Comparison of ENCODE assay signal across 2 cellular contexts in genomic region chr6:37145443-37145842, GRCh38.
TF ChIP-seq lines count a peak whose summit lies in the region.

No MANE protein-coding gene starts in this region.

TF ChIP-seq in IMR-90, 13 proteins besides CTCF, POLR2A, EP300 and RAD21:
- TF ChIP-seq CHD1 (IDR thresholded peaks at IDR 0.05; ENCODE audit: low read depth, low read length): no peak
- TF ChIP-seq USF2 (IDR thresholded peaks at IDR 0.05; ENCODE audit: low read depth, low read length): no peak
- TF ChIP-seq RFX5 (IDR thresholded peaks at IDR 0.05; ENCODE audit: low read depth, low read length): no peak
- no peak for TF ChIP-seq FOS (IDR thresholded peaks at IDR 0.05; ENCODE audit: low read depth, low read length)
- no peak for TF ChIP-seq ELK1 (IDR thresholded peaks at IDR 0.05; ENCODE audit: borderline replicate concordance, low read depth, low read length)
- TF ChIP-seq MAZ (IDR thresholded peaks at IDR 0.05; ENCODE audit: borderline replicate concordance, low read depth, low read length): no peak
- TF ChIP-seq MXI1 (IDR thresholded peaks at IDR 0.05; ENCODE audit: borderline replicate concordance, low read depth, low read length): no peak
- no peak for TF ChIP-seq CEBPB (IDR thresholded peaks at IDR 0.05; ENCODE audit: low read depth, low read length)
- TF ChIP-seq MAFK (IDR thresholded peaks at IDR 0.05; ENCODE audit: low read depth, low read length): no peak
- no peak for TF ChIP-seq NFE2L2 (IDR thresholded peaks at IDR 0.05; ENCODE audit: low read depth, low read length)
- no peak for TF ChIP-seq RCOR1 (IDR thresholded peaks at IDR 0.05; ENCODE audit: insufficient replicate concordance, low read length)
- TF ChIP-seq SMC3 (IDR thresholded peaks at IDR 0.05; ENCODE audit: low read depth, low read length): no peak
- no peak for TF ChIP-seq BHLHE40 (IDR thresholded peaks at IDR 0.05; ENCODE audit: low read depth, low read length)

TF ChIP-seq in H1, 55 proteins besides CTCF, POLR2A, EP300 and RAD21:
- TF ChIP-seq JUND (IDR thresholded peaks at IDR 0.05; ENCODE audit: low read length): no peak
- no peak for TF ChIP-seq ATF2 (IDR thresholded peaks at IDR 0.05; ENCODE audit: low read length)
- TF ChIP-seq KDM4A (IDR thresholded peaks at IDR 0.05; ENCODE audit: low read depth, low read length, severe bottlenecking): no peak
- TF ChIP-seq BACH1 (IDR thresholded peaks at IDR 0.05; ENCODE audit: low read length): no peak
- TF ChIP-seq CHD7 (IDR thresholded peaks at IDR 0.05; ENCODE audit: insufficient replicate concordance, low read length): no peak
- no peak for TF ChIP-seq SIN3A (conservative IDR thresholded peaks at IDR 0.05 in 1 of 2, IDR thresholded peaks at IDR 0.05 in 1 of 2; ENCODE audit: low read depth in 1 of 2, low read length in 2 of 2)
- no peak for TF ChIP-seq RXRA (IDR thresholded peaks at IDR 0.05; ENCODE audit: insufficient read depth, low read depth, low read length)
- no peak for TF ChIP-seq ATF3 (IDR thresholded peaks at IDR 0.05; ENCODE audit: insufficient read depth, low read depth, low read length)
- TF ChIP-seq ZNF274 (IDR thresholded peaks at IDR 0.05; ENCODE audit: borderline replicate concordance, extremely low read depth, low read length): no peak
- TF ChIP-seq BCL11A (IDR thresholded peaks at IDR 0.05; ENCODE audit: low read depth in 2 of 2, low read length in 2 of 2): no peak
- no peak for TF ChIP-seq CBX8 (IDR thresholded peaks at IDR 0.05; ENCODE audit: borderline replicate concordance, low read depth, low read length)
- no peak for TF ChIP-seq CBX5 (IDR thresholded peaks at IDR 0.05; ENCODE audit: low read depth, low read length)
TF ChIP-seq in H1: peak in this region for 0.
